12 cellular contexts compared by ENCODE assay signal in genomic region chr11:110128161-110128560, GRCh38. TPM values are rescaled to one million over a fixed set of nuclear protein-coding genes. Genes with fewer than 3 reads are reported as not detected.
DNase-seq lines count a peak whose midpoint lies in the region; FAIRE-seq and TF ChIP-seq lines count a peak whose summit lies in the region.
"Had no signal": no experiment of that assay in that cellular context is flagged by ENCODE, and none has a peak within 500 bp of the region (broad histone marks: within the 10 kb centered on the region; RNA-seq: fewer than 3 reads in every experiment).

No MANE protein-coding gene starts in this region.

- H3K4me1 Mint-ChIP-seq in CD14-positive monocyte: no peaks in the 10 kb centered on the region

- no peak overlapping the region for H3K4me3 Mint-ChIP-seq in CD14-positive monocyte

- H3K4me2 ChIP-seq in PC-9: no peak overlapping the region

- BruUV-seq in PC-9 (replicated peaks; lab: Mats Ljungman, UMichigan): no TSS peak

- DNase-seq in DMS 273 (lab: John Stamatoyannopoulos, UW; ENCODE audit: unreplicated experiment) (peak; percentile 29), DMS 273 treated with DMSO at 0.1 percent for 48 hours (lab: John Stamatoyannopoulos, UW) (no peak), PC-9 (no peak), fibroblast of the aortic adventitia (ENCODE audit: low read depth) (peak; percentile 63), retina (peak; percentile 57), GM10248 (ENCODE audit: extremely low spot score) (no peak), CD14-positive monocyte (ENCODE audit: low spot score) (no peak), urothelium cell line (ENCODE audit: low spot score) (no peak)
- DNase-seq: H7, stomach had no signal

- no peaks in the 10 kb centered on the region for H3K9me3 Mint-ChIP-seq in CD14-positive monocyte

- no peak overlapping the region for H3K4me3 ChIP-seq in PC-9
- no peak overlapping the region for H3K4me3 ChIP-seq in fibroblast of the aortic adventitia (ENCODE audit: low read depth, low read length)
- H3K4me3 ChIP-seq: stomach had no signal

- TF ChIP-seq CTCF in PC-9 (conservative IDR thresholded peaks at IDR 0.05): no peak
- no peak for TF ChIP-seq CTCF in fibroblast of the aortic adventitia (IDR thresholded peaks at IDR 0.05; ENCODE audit: insufficient read depth, low read length)
- no peak for TF ChIP-seq CTCF in GM10248 (IDR thresholded peaks at IDR 0.05; ENCODE audit: control extremely low read depth, extremely low read depth, low read depth, missing control alignments)
- TF ChIP-seq CTCF in CD14-positive monocyte (IDR thresholded peaks at IDR 0.05): no peak

- peaks cover 86% of the 10 kb centered on the region for H3K79me2 ChIP-seq in PC-9 (ENCODE audit: low read depth)

- no peak for FAIRE-seq in urothelium cell line (lab: Jason Lieb, UNC)
- FAIRE-seq: HepG2 had no signal

- intact Hi-C loops in PC-9 (cut with micrococcal nuclease; ENCODE audit: unreplicated experiment): no loop called here
- intact Hi-C loops in CD14-positive monocyte (cut with micrococcal nuclease): no loop called here

- H3F3A ChIP-seq in PC-9 (ENCODE audit: insufficient read depth, low read depth): no peaks in the 10 kb centered on the region

- peaks cover 2% of the 10 kb centered on the region; the same call in 1 of the 2 replicates for H4K20me1 ChIP-seq in PC-9 (ENCODE audit: insufficient read depth)

- CTCF ChIA-PET in PC-9 (lab: Charles Lee): interaction anchor here (0.6 kb wide), 1 partner anchor 20 kb away, joined by 3 read pairs; no protein-coding TSS in a partner anchor
- CTCF ChIA-PET in GM10248 (lab: Yijun Ruan, JAX): interaction anchor here (1.1 kb wide), 1 partner anchor 14 kb away, joined by 3 read pairs; no protein-coding TSS in a partner anchor

- peak overlapping the region; percentile 4; the same call in 1 of the 2 replicates for H3K27ac ChIP-seq in PC-9
- H3K27ac ChIP-seq: 22Rv1, stomach had no signal

- H3K27me3 ChIP-seq in PC-9 (ENCODE audit: insufficient read depth, low read depth): no peaks in the 10 kb centered on the region
- H3K27me3 ChIP-seq: stomach had no signal

- no peak overlapping the region for H2AFZ ChIP-seq in PC-9

- no peaks in the 10 kb centered on the region; the same call in 1 of the 2 replicates for H3K9me3 ChIP-seq in PC-9 (ENCODE audit: insufficient read depth, low read depth)
- H3K9me3 ChIP-seq: stomach had no signal

- H3K4me1 ChIP-seq in PC-9 (replicated peaks; ENCODE audit: insufficient read depth): no peaks in the 10 kb centered on the region

- 0 out of 2 replicates have a peak, but pooled peaks cover 11% of the 10 kb centered on the region for H3K36me3 ChIP-seq in PC-9 (ENCODE audit: low read depth)
- H3K36me3 ChIP-seq: stomach had no signal

- POLR2A ChIA-PET in PC-9 (lab: Charles Lee; ENCODE audit: unreplicated experiment) (no interaction called here), GM10248 (lab: Yijun Ruan, JAX) (interaction anchor here (0.6 to 0.7 kb wide), 2 partner anchors 156 to 200 kb away, joined by 3 to 7 read pairs; no protein-coding TSS in a partner anchor)

- H3K9me2 ChIP-seq in PC-9 (ENCODE audit: insufficient read depth): peaks cover 5% of the 10 kb centered on the region; the same call in 1 of the 2 replicates

- no peaks in the 10 kb centered on the region for H3K27me3 Mint-ChIP-seq in CD14-positive monocyte (ENCODE audit: low read depth in 3 of 3)

- peak overlapping the region in 1 of 7 donors; percentile 46 for H3K27ac Mint-ChIP-seq in CD14-positive monocyte

- H3K36me3 Mint-ChIP-seq in CD14-positive monocyte: peaks cover 0 to 7% of the 10 kb centered on the region in 2 donors

RNA-seq across cellular contexts. Expression of gene ZC3H12C, which starts 35.0 kb away (rescaled TPM):
- total RNA-seq in PC-9 (2021) (9.3 and 12.4 TPM in 2 replicates), fibroblast of the aortic adventitia (ENCODE audit: low replicate concordance) (8.7 and 17.4 TPM in 2 replicates)
- polyA plus RNA-seq in CD14-positive monocyte: under 1 TPM; 0.47 to 0.73 TPM

Comparison
In these comparisons a context has a peak if more than half of its experiments do, and no peak if none do; other contexts are left out.
1. DNase-seq: peak in DMS 273 (single experiment), fibroblast of the aortic adventitia (single experiment) and retina (single experiment); none in DMS 273 treated with DMSO at 0.1 percent for 48 hours (single experiment), PC-9 (0 of 2), GM10248 (single experiment), CD14-positive monocyte (single experiment) and urothelium cell line (single experiment).